ENCODE assay signal across 16 cellular contexts in the genomic region with DNA sequence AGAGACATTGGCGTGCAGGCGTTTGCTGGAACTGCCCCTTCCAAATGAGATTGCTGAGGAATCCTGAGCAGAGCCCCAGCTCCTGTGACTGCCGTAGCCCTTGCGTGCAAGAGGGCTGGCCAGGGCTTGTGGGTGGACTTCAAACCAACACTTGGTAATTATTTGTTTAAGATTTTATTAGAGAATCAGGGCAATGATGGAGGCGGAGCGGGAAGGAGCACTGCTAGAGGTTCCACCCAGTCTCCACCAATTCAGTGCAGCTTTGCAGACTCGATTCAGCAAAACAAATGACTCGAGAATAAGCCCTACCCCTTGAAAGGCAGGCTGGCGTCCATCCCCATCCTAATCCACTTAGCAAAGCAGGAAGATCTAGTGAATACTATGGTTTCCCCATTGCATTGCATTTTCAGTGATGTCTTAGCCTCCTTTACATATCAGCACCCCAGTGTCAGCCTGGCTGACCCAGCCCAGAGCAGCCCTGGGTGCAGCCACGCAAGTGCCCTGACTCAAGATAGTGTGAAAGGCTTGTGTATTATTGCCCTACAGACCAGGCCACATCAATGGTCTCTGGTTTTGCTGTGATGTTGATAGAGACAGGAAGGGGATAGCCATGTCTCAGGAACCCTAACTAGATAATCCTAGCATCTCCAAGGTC. TPM values are rescaled to one million over a fixed set of nuclear protein-coding genes. Genes with fewer than 3 reads are reported as not detected.
DNase-seq lines count a peak whose midpoint lies in the region; ATAC-seq, FAIRE-seq and TF ChIP-seq lines count a peak whose summit lies in the region.
"Had no signal": no experiment of that assay in that cellular context is flagged by ENCODE, and none has a peak within 500 bp of the region (broad histone marks: within the 10 kb centered on the region; RNA-seq: fewer than 3 reads in every experiment).

No MANE protein-coding gene starts in this region.

- peak overlapping the region; percentile 48 for H3K23ac ChIP-seq in mesendoderm (ENCODE audit: low read length)

- no peak overlapping the region for H2BK15ac ChIP-seq in mesendoderm (replicated peaks; ENCODE audit: low read depth)

- H3K4me1 ChIP-seq in mesendoderm (ENCODE audit: control insufficient read depth, low read depth, low read length) (peaks cover 5% of the 10 kb centered on the region), kidney (ENCODE audit: control insufficient read depth in 1 of 2, insufficient read depth in 1 of 2, low read depth in 1 of 2, low read length in 2 of 2) (no peaks in the 10 kb centered on the region)

- peaks cover 0 to 6% of the 10 kb centered on the region in 2 donors for H3K27me3 Mint-ChIP-seq in effector memory CD8-positive, alpha-beta T cell

- no peaks in the 10 kb centered on the region for H3K36me3 Mint-ChIP-seq in effector memory CD8-positive, alpha-beta T cell (ENCODE audit: insufficient read depth)

- H2BK5ac ChIP-seq in mesendoderm (ENCODE audit: low read length): peak overlapping the region; percentile 29

- no peaks in the 10 kb centered on the region for H3K79me1 ChIP-seq in mesendoderm (ENCODE audit: low read length)

- ATAC-seq in HG03565 (IDR thresholded peaks at IDR 0.05; ENCODE audit: unreplicated experiment) (no peak), HG02870 (IDR thresholded peaks at IDR 0.05; ENCODE audit: unreplicated experiment) (no peak)
- ATAC-seq in effector memory CD8-positive, alpha-beta T cell (replicated peaks): no peak

- no peak overlapping the region for H4K8ac ChIP-seq in mesendoderm (ENCODE audit: low read depth, low read length)

- peak overlapping the region; percentile 45 for H3K4ac ChIP-seq in mesendoderm (ENCODE audit: low read depth, low read length)

- no peak overlapping the region for H3K4me2 ChIP-seq in mesendoderm (ENCODE audit: low read length)

- no peak overlapping the region for H4K5ac ChIP-seq in mesendoderm (ENCODE audit: low read length)

- H3K4me3 ChIP-seq in AG10803 (ENCODE audit: low read length) (no peak overlapping the region), dorsolateral prefrontal cortex (no peak overlapping the region), mesendoderm (ENCODE audit: low read length) (no peak overlapping the region), kidney (ENCODE audit: low read length in 2 of 2) (no peak overlapping the region)
- H3K4me3 ChIP-seq: esophagus muscularis mucosa, ovary had no signal

- WGBS in mesendoderm (ENCODE audit: extremely low coverage, insufficient coverage, low lambda C conversion rate): no CpG with 5 or more reads among the region's 10 CpGs

- no peaks in the 10 kb centered on the region for H3K79me2 ChIP-seq in mesendoderm (ENCODE audit: control insufficient read depth, insufficient read depth, low read length)

- no peaks in the 10 kb centered on the region for H3K9me3 ChIP-seq in kidney (ENCODE audit: control insufficient read depth in 1 of 2, low read length in 2 of 2)
- H3K9me3 ChIP-seq: BE2C, esophagus muscularis mucosa, ovary had no signal

- H3K4me1 Mint-ChIP-seq in effector memory CD8-positive, alpha-beta T cell (ENCODE audit: low read depth in 2 of 2): no peaks in the 10 kb centered on the region

- peak overlapping the region in 33 of 59 donors; percentile 5 to 94 (median 48) for H3K27ac ChIP-seq in dorsolateral prefrontal cortex
- no peak overlapping the region for H3K27ac ChIP-seq in mesendoderm (ENCODE audit: low read depth, low read length)
- H3K27ac ChIP-seq in kidney (ENCODE audit: low read depth in 2 of 2, low read length in 2 of 2): no peak overlapping the region
- H3K27ac ChIP-seq: esophagus muscularis mucosa, ovary had no signal

- H3K9ac ChIP-seq in mesendoderm (ENCODE audit: low read length) (no peak overlapping the region), kidney (ENCODE audit: low read length in 2 of 2) (no peak overlapping the region)

- no peak overlapping the region for H2AK5ac ChIP-seq in mesendoderm (ENCODE audit: low read length)

- H3K4me3 Mint-ChIP-seq in effector memory CD8-positive, alpha-beta T cell: no peak overlapping the region

- no peak for FAIRE-seq in kidney (lab: Jason Lieb, UNC)

- intact Hi-C loops in dorsolateral prefrontal cortex (cut with DNase I) (no loop called here), kidney (cut with DNase I) (no loop called here)

- H3K9me3 Mint-ChIP-seq in effector memory CD8-positive, alpha-beta T cell: no peaks in the 10 kb centered on the region

- H3K27me3 ChIP-seq in dorsolateral prefrontal cortex (no peaks in the 10 kb centered on the region), mesendoderm (ENCODE audit: insufficient read depth, low read length, poor library complexity) (no peaks in the 10 kb centered on the region)
- H3K27me3 ChIP-seq: BE2C, esophagus muscularis mucosa, ovary had no signal

- H3K56ac ChIP-seq in mesendoderm (ENCODE audit: low read length): peak overlapping the region; percentile 45

- H3K27ac Mint-ChIP-seq in effector memory CD8-positive, alpha-beta T cell: no peak overlapping the region

- H2BK120ac ChIP-seq in mesendoderm (ENCODE audit: low read depth, low read length): no peak overlapping the region

- H3K36me3 ChIP-seq in mesendoderm (ENCODE audit: control insufficient read depth, insufficient read depth, low read length): no peaks in the 10 kb centered on the region
- H3K36me3 ChIP-seq in kidney (ENCODE audit: control insufficient read depth in 1 of 2, insufficient read depth in 2 of 2, low read length in 2 of 2): no peaks in the 10 kb centered on the region
- H3K36me3 ChIP-seq: BE2C, esophagus muscularis mucosa, ovary had no signal

- DNase-seq in AG10803 (ENCODE audit: low read depth) (peak; percentile 53), LoVo (ENCODE audit: low spot score) (peak; percentile 57), dorsolateral prefrontal cortex (no peak), mesendoderm (peak; percentile 82), kidney (no peak)
- DNase-seq in effector memory CD8-positive, alpha-beta T cell: no peak
- DNase-seq: activated CD4-positive, CD25-positive, alpha-beta regulatory T cell; BE2C; DMS79; Kasumi-1; midbrain; SW 1271 had no signal

- H3K18ac ChIP-seq in mesendoderm (ENCODE audit: low read length): peak overlapping the region; percentile 45

- TF ChIP-seq CTCF in AG10803 (conservative IDR thresholded peaks at IDR 0.05; ENCODE audit: low read length) (no peak), dorsolateral prefrontal cortex (IDR thresholded peaks at IDR 0.05 in 54 of 56, conservative IDR thresholded peaks at IDR 0.05 in 2 of 56; ENCODE audit: low read depth in 1 of 56, partially characterized antibody in 56 of 56) (no peak), kidney (IDR thresholded peaks at IDR 0.05; ENCODE audit: borderline replicate concordance, extremely low read depth, insufficient read depth) (no peak)

RNA-seq across cellular contexts. Expression of gene GLDN, which starts 26.0 kb away (rescaled TPM):
- total RNA-seq in dorsolateral prefrontal cortex (100 to 1,000 TPM in 14 of 120 experiments, 10 to 100 TPM in 106; 10.0 to 223 (median 46.3) TPM), kidney (4.0 TPM)
- polyA plus RNA-seq in mesendoderm (2013, experiment 1 of 2): 0.08 TPM
- polyA plus RNA-seq in mesendoderm (2013, experiment 2 of 2): 0.10 TPM
- polyA plus RNA-seq in kidney (ENCODE audit: insufficient read depth, low read depth, low replicate concordance): 0.71 TPM

RNA-seq across cellular contexts. Expression of gene CYP19A1, which starts 29.1 kb away (rescaled TPM):
- total RNA-seq in dorsolateral prefrontal cortex (1 to 10 TPM in 12 of 120 experiments, under 1 TPM in 26, not detected in 82; 0.13 to 1.8 (median 0.67) TPM), kidney (0.50 TPM)
- 0.55 TPM for polyA plus RNA-seq in mesendoderm (2013, experiment 1 of 2)
- 0.60 TPM for polyA plus RNA-seq in mesendoderm (2013, experiment 2 of 2)
- polyA plus RNA-seq in kidney (ENCODE audit: insufficient read depth, low read depth, low replicate concordance): not detected

Comparison
In these comparisons a context has a peak if more than half of its experiments do, and no peak if none do; other contexts are left out.
1. DNase-seq: peak in AG10803 (single experiment), LoVo (single experiment) and mesendoderm (single experiment); none in dorsolateral prefrontal cortex (0 of 10), kidney (single experiment) and effector memory CD8-positive, alpha-beta T cell (0 of 3).
2. H3K27ac ChIP-seq: peak in dorsolateral prefrontal cortex (33 of 59); none in mesendoderm (single experiment) and kidney (0 of 2).